In the genomic region with DNA sequence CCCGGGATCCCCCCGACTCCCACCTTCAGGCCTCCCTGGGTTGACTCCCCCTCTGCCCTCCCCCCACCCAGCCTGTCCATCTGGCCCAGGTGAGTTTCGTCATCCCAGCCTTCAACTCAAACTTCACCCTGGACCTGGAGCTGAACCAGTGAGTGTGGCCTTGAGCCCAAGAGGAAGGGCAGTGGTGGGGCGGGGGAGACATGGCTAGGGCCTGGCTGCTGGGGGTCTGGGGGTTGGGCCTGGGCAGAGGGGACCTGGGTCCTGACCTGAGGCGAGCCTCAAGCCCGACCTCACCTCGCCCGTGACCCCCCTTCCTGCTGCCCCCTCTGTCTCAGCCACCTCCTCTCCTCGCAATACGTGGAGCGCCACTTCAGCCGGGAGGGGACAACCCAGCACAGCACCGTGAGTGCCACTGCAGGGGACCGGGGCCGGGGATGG, we compare ENCODE assay signal across 1 cellular context.
TF ChIP-seq lines count a peak whose summit lies in the region.

No MANE protein-coding gene starts in this region.

TF ChIP-seq in HepG2, 621 proteins besides CTCF, POLR2A, EP300 and RAD21 (continues in another document):
- TF ChIP-seq, protein P1, sequence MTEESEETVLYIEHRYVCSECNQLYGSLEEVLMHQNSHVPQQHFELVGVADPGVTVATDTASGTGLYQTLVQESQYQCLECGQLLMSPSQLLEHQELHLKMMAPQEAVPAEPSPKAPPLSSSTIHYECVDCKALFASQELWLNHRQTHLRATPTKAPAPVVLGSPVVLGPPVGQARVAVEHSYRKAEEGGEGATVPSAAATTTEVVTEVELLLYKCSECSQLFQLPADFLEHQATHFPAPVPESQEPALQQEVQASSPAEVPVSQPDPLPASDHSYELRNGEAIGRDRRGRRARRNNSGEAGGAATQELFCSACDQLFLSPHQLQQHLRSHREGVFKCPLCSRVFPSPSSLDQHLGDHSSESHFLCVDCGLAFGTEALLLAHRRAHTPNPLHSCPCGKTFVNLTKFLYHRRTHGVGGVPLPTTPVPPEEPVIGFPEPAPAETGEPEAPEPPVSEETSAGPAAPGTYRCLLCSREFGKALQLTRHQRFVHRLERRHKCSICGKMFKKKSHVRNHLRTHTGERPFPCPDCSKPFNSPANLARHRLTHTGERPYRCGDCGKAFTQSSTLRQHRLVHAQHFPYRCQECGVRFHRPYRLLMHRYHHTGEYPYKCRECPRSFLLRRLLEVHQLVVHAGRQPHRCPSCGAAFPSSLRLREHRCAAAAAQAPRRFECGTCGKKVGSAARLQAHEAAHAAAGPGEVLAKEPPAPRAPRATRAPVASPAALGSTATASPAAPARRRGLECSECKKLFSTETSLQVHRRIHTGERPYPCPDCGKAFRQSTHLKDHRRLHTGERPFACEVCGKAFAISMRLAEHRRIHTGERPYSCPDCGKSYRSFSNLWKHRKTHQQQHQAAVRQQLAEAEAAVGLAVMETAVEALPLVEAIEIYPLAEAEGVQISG (CRISPR knock-in tag; IDR thresholded peaks at IDR 0.05), result 0 out of 2 replicates have a peak, but pooled peaks have one; percentile 23
- TF ChIP-seq TEAD2 (CRISPR knock-in tag; IDR thresholded peaks at IDR 0.05) (no peak), YEATS4 (CRISPR knock-in tag; IDR thresholded peaks at IDR 0.05; ENCODE audit: borderline replicate concordance) (no peak), LBX2 (CRISPR knock-in tag; IDR thresholded peaks at IDR 0.05; ENCODE audit: borderline replicate concordance) (no peak), ZNF777 (CRISPR knock-in tag; IDR thresholded peaks at IDR 0.05) (no peak), HOXA9 (CRISPR knock-in tag; IDR thresholded peaks at IDR 0.05; ENCODE audit: borderline replicate concordance) (no peak), RERE (CRISPR knock-in tag; IDR thresholded peaks at IDR 0.05; ENCODE audit: low read depth) (no peak), DZIP1 (CRISPR knock-in tag; IDR thresholded peaks at IDR 0.05) (no peak), ZNF615 (CRISPR knock-in tag; IDR thresholded peaks at IDR 0.05; ENCODE audit: borderline replicate concordance) (no peak), NPAS2 (CRISPR knock-in tag; IDR thresholded peaks at IDR 0.05; ENCODE audit: borderline replicate concordance) (no peak), ZNF317 (CRISPR knock-in tag; IDR thresholded peaks at IDR 0.05) (no peak), ESRRA (CRISPR knock-in tag; IDR thresholded peaks at IDR 0.05; ENCODE audit: low read depth) (peak; percentile 45; the same call in 1 of the 2 replicates), MBNL3 (CRISPR knock-in tag; conservative IDR thresholded peaks at IDR 0.05) (no peak), ZBTB33 (CRISPR knock-in tag; IDR thresholded peaks at IDR 0.05) (no peak), ZNF292 (CRISPR knock-in tag; IDR thresholded peaks at IDR 0.05; ENCODE audit: borderline replicate concordance, low read depth) (peak; percentile 49; the same call in 1 of the 2 replicates), ZNF772 (CRISPR knock-in tag; IDR thresholded peaks at IDR 0.05) (no peak), ASH2L (IDR thresholded peaks at IDR 0.05; ENCODE audit: insufficient read length, low read depth, low read length) (no peak), THYN1 (CRISPR knock-in tag; IDR thresholded peaks at IDR 0.05; ENCODE audit: borderline replicate concordance, low read depth) (no peak), ZZZ3 (CRISPR knock-in tag; IDR thresholded peaks at IDR 0.05; ENCODE audit: borderline replicate concordance) (0 out of 2 replicates have a peak, but pooled peaks have one; percentile 61), ZMYM4 (CRISPR knock-in tag; IDR thresholded peaks at IDR 0.05) (peak; percentile 58)
- TF ChIP-seq, protein P2, sequence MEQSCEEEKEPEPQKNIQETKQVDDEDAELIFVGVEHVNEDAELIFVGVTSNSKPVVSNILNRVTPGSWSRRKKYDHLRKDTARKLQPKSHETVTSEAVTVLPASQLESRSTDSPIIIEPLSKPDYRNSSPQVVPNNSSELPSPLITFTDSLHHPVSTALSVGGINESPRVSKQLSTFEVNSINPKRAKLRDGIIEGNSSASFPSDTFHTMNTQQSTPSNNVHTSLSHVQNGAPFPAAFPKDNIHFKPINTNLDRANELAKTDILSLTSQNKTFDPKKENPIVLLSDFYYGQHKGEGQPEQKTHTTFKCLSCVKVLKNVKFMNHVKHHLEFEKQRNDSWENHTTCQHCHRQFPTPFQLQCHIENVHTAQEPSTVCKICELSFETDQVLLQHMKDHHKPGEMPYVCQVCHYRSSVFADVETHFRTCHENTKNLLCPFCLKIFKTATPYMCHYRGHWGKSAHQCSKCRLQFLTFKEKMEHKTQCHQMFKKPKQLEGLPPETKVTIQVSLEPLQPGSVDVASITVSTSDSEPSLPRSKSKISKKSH (CRISPR knock-in tag; IDR thresholded peaks at IDR 0.05; ENCODE audit: borderline replicate concordance), result no peak
- TF ChIP-seq, protein P3, sequence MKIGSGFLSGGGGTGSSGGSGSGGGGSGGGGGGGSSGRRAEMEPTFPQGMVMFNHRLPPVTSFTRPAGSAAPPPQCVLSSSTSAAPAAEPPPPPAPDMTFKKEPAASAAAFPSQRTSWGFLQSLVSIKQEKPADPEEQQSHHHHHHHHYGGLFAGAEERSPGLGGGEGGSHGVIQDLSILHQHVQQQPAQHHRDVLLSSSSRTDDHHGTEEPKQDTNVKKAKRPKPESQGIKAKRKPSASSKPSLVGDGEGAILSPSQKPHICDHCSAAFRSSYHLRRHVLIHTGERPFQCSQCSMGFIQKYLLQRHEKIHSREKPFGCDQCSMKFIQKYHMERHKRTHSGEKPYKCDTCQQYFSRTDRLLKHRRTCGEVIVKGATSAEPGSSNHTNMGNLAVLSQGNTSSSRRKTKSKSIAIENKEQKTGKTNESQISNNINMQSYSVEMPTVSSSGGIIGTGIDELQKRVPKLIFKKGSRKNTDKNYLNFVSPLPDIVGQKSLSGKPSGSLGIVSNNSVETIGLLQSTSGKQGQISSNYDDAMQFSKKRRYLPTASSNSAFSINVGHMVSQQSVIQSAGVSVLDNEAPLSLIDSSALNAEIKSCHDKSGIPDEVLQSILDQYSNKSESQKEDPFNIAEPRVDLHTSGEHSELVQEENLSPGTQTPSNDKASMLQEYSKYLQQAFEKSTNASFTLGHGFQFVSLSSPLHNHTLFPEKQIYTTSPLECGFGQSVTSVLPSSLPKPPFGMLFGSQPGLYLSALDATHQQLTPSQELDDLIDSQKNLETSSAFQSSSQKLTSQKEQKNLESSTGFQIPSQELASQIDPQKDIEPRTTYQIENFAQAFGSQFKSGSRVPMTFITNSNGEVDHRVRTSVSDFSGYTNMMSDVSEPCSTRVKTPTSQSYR (CRISPR knock-in tag; IDR thresholded peaks at IDR 0.05; ENCODE audit: borderline replicate concordance), result peak; percentile 86
- TF ChIP-seq, protein P4, sequence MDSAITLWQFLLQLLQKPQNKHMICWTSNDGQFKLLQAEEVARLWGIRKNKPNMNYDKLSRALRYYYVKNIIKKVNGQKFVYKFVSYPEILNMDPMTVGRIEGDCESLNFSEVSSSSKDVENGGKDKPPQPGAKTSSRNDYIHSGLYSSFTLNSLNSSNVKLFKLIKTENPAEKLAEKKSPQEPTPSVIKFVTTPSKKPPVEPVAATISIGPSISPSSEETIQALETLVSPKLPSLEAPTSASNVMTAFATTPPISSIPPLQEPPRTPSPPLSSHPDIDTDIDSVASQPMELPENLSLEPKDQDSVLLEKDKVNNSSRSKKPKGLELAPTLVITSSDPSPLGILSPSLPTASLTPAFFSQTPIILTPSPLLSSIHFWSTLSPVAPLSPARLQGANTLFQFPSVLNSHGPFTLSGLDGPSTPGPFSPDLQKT (CRISPR knock-in tag; IDR thresholded peaks at IDR 0.05; ENCODE audit: borderline replicate concordance), result no peak
- TF ChIP-seq, protein P5, sequence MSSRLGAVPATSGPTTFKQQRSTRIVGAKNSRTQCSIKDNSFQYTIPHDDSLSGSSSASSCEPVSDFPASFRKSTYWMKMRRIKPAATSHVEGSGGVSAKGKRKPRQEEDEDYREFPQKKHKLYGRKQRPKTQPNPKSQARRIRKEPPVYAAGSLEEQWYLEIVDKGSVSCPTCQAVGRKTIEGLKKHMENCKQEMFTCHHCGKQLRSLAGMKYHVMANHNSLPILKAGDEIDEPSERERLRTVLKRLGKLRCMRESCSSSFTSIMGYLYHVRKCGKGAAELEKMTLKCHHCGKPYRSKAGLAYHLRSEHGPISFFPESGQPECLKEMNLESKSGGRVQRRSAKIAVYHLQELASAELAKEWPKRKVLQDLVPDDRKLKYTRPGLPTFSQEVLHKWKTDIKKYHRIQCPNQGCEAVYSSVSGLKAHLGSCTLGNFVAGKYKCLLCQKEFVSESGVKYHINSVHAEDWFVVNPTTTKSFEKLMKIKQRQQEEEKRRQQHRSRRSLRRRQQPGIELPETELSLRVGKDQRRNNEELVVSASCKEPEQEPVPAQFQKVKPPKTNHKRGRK (CRISPR knock-in tag; IDR thresholded peaks at IDR 0.05), result no peak
